ENCODE assay signal across 1 cellular context in genomic region chr1:173302890-173303829, GRCh38.
TF ChIP-seq lines count a peak whose summit lies in the region.

No MANE protein-coding gene starts in this region.

TF ChIP-seq in K562, 482 proteins besides CTCF, POLR2A, EP300 and RAD21 (continued from another document and continues in another):
- TF ChIP-seq BCLAF1 (IDR thresholded peaks at IDR 0.05; ENCODE audit: borderline replicate concordance in 1 of 2, control insufficient read depth in 1 of 2, low read depth in 2 of 2, low read length in 1 of 2): no peak
- TF ChIP-seq ZNF277 (CRISPR knock-in tag; IDR thresholded peaks at IDR 0.05; ENCODE audit: borderline replicate concordance): no peak
- no peak for TF ChIP-seq ZC3H8 (IDR thresholded peaks at IDR 0.05)
- no peak for TF ChIP-seq PML (IDR thresholded peaks at IDR 0.05; ENCODE audit: low read length)
- no peak for TF ChIP-seq PHB2 (IDR thresholded peaks at IDR 0.05; ENCODE audit: low read depth)
- TF ChIP-seq HDAC2 (IDR thresholded peaks at IDR 0.05): peak; percentile 88
- TF ChIP-seq SMAD4 (CRISPR knock-in tag; conservative IDR thresholded peaks at IDR 0.05): peak; percentile 88
- no peak for TF ChIP-seq CEBPZ (IDR thresholded peaks at IDR 0.05; ENCODE audit: borderline replicate concordance, low read depth, low read length)
- no peak for TF ChIP-seq SAFB2 (IDR thresholded peaks at IDR 0.05; ENCODE audit: borderline replicate concordance, low read depth, low read length, severe bottlenecking)
- TF ChIP-seq ZNF24 (IDR thresholded peaks at IDR 0.05): peak; percentile 44; the same call in 1 of the 2 replicates
- no peak for TF ChIP-seq ZC3H11A (IDR thresholded peaks at IDR 0.05; ENCODE audit: low read depth, low read length)
- no peak for TF ChIP-seq NR0B1 (IDR thresholded peaks at IDR 0.05; ENCODE audit: partially characterized antibody)
- TF ChIP-seq NCOA2 (IDR thresholded peaks at IDR 0.05; ENCODE audit: partially characterized antibody in 2 of 2): no peak
- no peak for TF ChIP-seq USF1 (CRISPR knock-in tag; IDR thresholded peaks at IDR 0.05)
- TF ChIP-seq BMI1 (IDR thresholded peaks at IDR 0.05; ENCODE audit: low read length): no peak
- TF ChIP-seq HNRNPK (IDR thresholded peaks at IDR 0.05; ENCODE audit: low read depth, low read length, poor library complexity, severe bottlenecking): no peak
- no peak for TF ChIP-seq GMEB1 (CRISPR knock-in tag; IDR thresholded peaks at IDR 0.05)
- no peak for TF ChIP-seq HES1 (IDR thresholded peaks at IDR 0.05; ENCODE audit: low read depth)
- no peak for TF ChIP-seq ERF (CRISPR knock-in tag; IDR thresholded peaks at IDR 0.05)
- 0 out of 2 replicates have a peak, but pooled peaks have one; percentile 41 for TF ChIP-seq BACH1 (tag; IDR thresholded peaks at IDR 0.05)
- TF ChIP-seq GTF2B (IDR thresholded peaks at IDR 0.05; ENCODE audit: extremely low read depth, insufficient read length): no peak
- no peak for TF ChIP-seq MXI1 (IDR thresholded peaks at IDR 0.05; ENCODE audit: low read depth, low read length)
- no peak for TF ChIP-seq PTRF (tag; IDR thresholded peaks at IDR 0.05)
- TF ChIP-seq PKNOX1 (IDR thresholded peaks at IDR 0.05): peak; percentile 3; the same call in 1 of the 2 replicates
- peak; percentile 95 for TF ChIP-seq SMARCA4 (IDR thresholded peaks at IDR 0.05)
- TF ChIP-seq ZKSCAN1 (IDR thresholded peaks at IDR 0.05; ENCODE audit: low read depth, low read length): no peak
- 0 out of 2 replicates have a peak, but pooled peaks have one; percentile 44 for TF ChIP-seq ELF4 (CRISPR knock-in tag; IDR thresholded peaks at IDR 0.05)
- no peak for TF ChIP-seq ZNF609 (CRISPR knock-in tag; IDR thresholded peaks at IDR 0.05; ENCODE audit: borderline replicate concordance)
- TF ChIP-seq ZNF174 (CRISPR knock-in tag; IDR thresholded peaks at IDR 0.05): 0 out of 2 replicates have a peak, but pooled peaks have one; percentile 62
- TF ChIP-seq NFIC (IDR thresholded peaks at IDR 0.05): peak; percentile 63
- no peak for TF ChIP-seq RBM22 (IDR thresholded peaks at IDR 0.05; ENCODE audit: low read depth, low read length, poor library complexity, severe bottlenecking)
- TF ChIP-seq SMARCE1 (IDR thresholded peaks at IDR 0.05): peak; percentile 91
- 0 out of 2 replicates have a peak, but pooled peaks have one; percentile 44 for TF ChIP-seq HBP1 (CRISPR knock-in tag; IDR thresholded peaks at IDR 0.05)
- 0 out of 2 replicates have a peak, but pooled peaks have one; percentile 25 for TF ChIP-seq ATF4 (CRISPR knock-in tag; IDR thresholded peaks at IDR 0.05)
- no peak for TF ChIP-seq ZNF445 (CRISPR knock-in tag; IDR thresholded peaks at IDR 0.05; ENCODE audit: low read depth)
- no peak for TF ChIP-seq ZNF551 (CRISPR knock-in tag; IDR thresholded peaks at IDR 0.05)
- TF ChIP-seq KAT7 (CRISPR knock-in tag; IDR thresholded peaks at IDR 0.05; ENCODE audit: borderline replicate concordance): no peak
- no peak for TF ChIP-seq XRCC3 (IDR thresholded peaks at IDR 0.05)
